In genomic region chr15:48049736-48050135, GRCh38 we compare ENCODE assay signal across 20 cellular contexts.
A peak's percentile ranks its signal among the peaks of the same experiment; 100 is the strongest.
DNase-seq lines count a peak whose midpoint lies in the region; FAIRE-seq and TF ChIP-seq lines count a peak whose summit lies in the region.
"Had no signal": no experiment of that assay in that cellular context is flagged by ENCODE, and none has a peak within 500 bp of the region (broad histone marks: within the 10 kb centered on the region; RNA-seq: fewer than 3 reads in every experiment).

No MANE protein-coding gene starts in this region.

- no peaks in the 10 kb centered on the region for H3K27me3 ChIP-seq in bronchial epithelial cell (ENCODE audit: control insufficient read depth, insufficient read depth, low read length)
- no peaks in the 10 kb centered on the region for H3K27me3 ChIP-seq in osteoblast (ENCODE audit: insufficient read depth, low read length)
- H3K27me3 ChIP-seq: BLaER1 had no signal

- no peak overlapping the region for H3K4me2 ChIP-seq in osteoblast (ENCODE audit: insufficient read depth, low read length)
- H3K4me2 ChIP-seq: BLaER1, GM23338 had no signal

- no peak for TF ChIP-seq CTCF in bronchial epithelial cell (IDR thresholded peaks at IDR 0.05; ENCODE audit: insufficient read depth, low read length, severe bottlenecking)
- no peak for TF ChIP-seq CTCF in fibroblast of the aortic adventitia (IDR thresholded peaks at IDR 0.05; ENCODE audit: insufficient read depth, low read length)
- no peak for TF ChIP-seq CTCF in osteoblast (IDR thresholded peaks at IDR 0.05; ENCODE audit: extremely low read depth, low read depth, low read length)

- no peaks in the 10 kb centered on the region for H3K36me3 ChIP-seq in bronchial epithelial cell (ENCODE audit: control insufficient read depth, insufficient read depth, low read length)
- no peaks in the 10 kb centered on the region for H3K36me3 ChIP-seq in osteoblast (ENCODE audit: insufficient read depth, low read length)
- H3K36me3 ChIP-seq: BLaER1 had no signal

- no peak for FAIRE-seq in bronchial epithelial cell (lab: Jason Lieb, UNC)
- FAIRE-seq: GM12892, GM18507, H54 had no signal

- no peak overlapping the region for H2AFZ ChIP-seq in osteoblast (ENCODE audit: low read length)
- H2AFZ ChIP-seq: GM23338 had no signal

- no peaks in the 10 kb centered on the region for H3K9me3 ChIP-seq in osteoblast (ENCODE audit: low read depth, low read length)

- H4K20me1 ChIP-seq in osteoblast (ENCODE audit: insufficient read depth, low read length) = no peaks in the 10 kb centered on the region
- H4K20me1 ChIP-seq: BLaER1 had no signal

- H3K4me3 ChIP-seq in bronchial epithelial cell (ENCODE audit: low read depth, low read length) (no peak overlapping the region), fibroblast of the aortic adventitia (ENCODE audit: low read depth, low read length) (no peak overlapping the region), osteoblast (ENCODE audit: insufficient read depth, low read length) (no peak overlapping the region)
- H3K4me3 ChIP-seq: BLaER1, GM23338 had no signal

- H3K79me2 ChIP-seq in osteoblast (ENCODE audit: insufficient read depth, low read length) = no peaks in the 10 kb centered on the region

- no peak overlapping the region for H3K27ac ChIP-seq in osteoblast (ENCODE audit: low read depth, low read length)
- H3K27ac ChIP-seq: BLaER1 had no signal

- DNase-seq in NCI-H226 (peak; percentile 51), bronchial epithelial cell (ENCODE audit: low read depth) (peak; percentile 30), fibroblast of the aortic adventitia (ENCODE audit: low read depth) (peak; percentile 1), non-pigmented ciliary epithelial cell (ENCODE audit: low read depth) (peak; percentile 9), D341Med (ENCODE audit: low spot score) (no peak), DMS114 treated with DMSO at 0.1 percent for 48 hours (lab: John Stamatoyannopoulos, UW; ENCODE audit: unreplicated experiment) (no peak), osteoblast (ENCODE audit: insufficient read length, low spot score, missing footprints) (no peak), islet precursor cell (no peak)
- DNase-seq: 8988T; Calu3; CD8-positive, alpha-beta T cell; DMS153; DMS79; GDM1; HCEC 1CT had no signal

- H3K4me1 ChIP-seq in osteoblast (ENCODE audit: insufficient read depth, low read length) = no peaks in the 10 kb centered on the region
- H3K4me1 ChIP-seq: BLaER1 had no signal

Comparison
In these comparisons a context has a peak if more than half of its experiments do, and no peak if none do; other contexts are left out.
1. DNase-seq: peak in NCI-H226 (single experiment), bronchial epithelial cell (single experiment), fibroblast of the aortic adventitia (single experiment) and non-pigmented ciliary epithelial cell (single experiment); none in D341Med (single experiment), DMS114 treated with DMSO at 0.1 percent for 48 hours (single experiment), osteoblast (single experiment) and islet precursor cell (single experiment).